ENCODE assay signal across 8 cellular contexts in genomic region chr16:69330286-69331109, GRCh38. TPM values are rescaled to one million over a fixed set of nuclear protein-coding genes. Genes with fewer than 3 reads are reported as not detected.
A peak's percentile ranks its signal among the peaks of the same experiment; 100 is the strongest.
DNase-seq lines count a peak whose midpoint lies in the region; ATAC-seq and TF ChIP-seq lines count a peak whose summit lies in the region.

Gene PDF, minus strand, starts transcription at chr16:69330588. Its CDS starts 18 bp downstream, at chr16:69330570.

- H3K4me1 Mint-ChIP-seq in activated CD4-positive, alpha-beta T cell treated with anti-CD3 and anti-CD28 coated beads, Interleukin-2, amount 10 ng/mL, durations not matched to agents 24 days and 14 days = peaks cover 32% of the 10 kb centered on the region

- H3K27ac ChIP-seq in BLaER1 treated with 17β-estradiol and CSF1 and Interleukin-3, amounts not matched to agents 10 nM and 100 nM = peak within 1 kb of the TSS; percentile 75 to 95 (median 92)
- H3K27ac ChIP-seq in colonic mucosa = peak within 1 kb of the TSS; percentile 95
- peak within 1 kb of the TSS; percentile 84 for H3K27ac ChIP-seq in layer of hippocampus (ENCODE audit: low read depth, low read length)

- peak within 1 kb of the TSS; percentile 92 to 100 (median 99) for H3K4me2 ChIP-seq in BLaER1 treated with 17β-estradiol and CSF1 and Interleukin-3, amounts not matched to agents 10 nM and 100 nM

- peaks cover 64% of the 10 kb centered on the region for H3K36me3 Mint-ChIP-seq in activated CD4-positive, alpha-beta T cell treated with anti-CD3 and anti-CD28 coated beads, Interleukin-2, amount 10 ng/mL, durations not matched to agents 24 days and 14 days (ENCODE audit: low read depth)

- H3K36me3 ChIP-seq in BLaER1 treated with 17β-estradiol and CSF1 and Interleukin-3, amounts not matched to agents 10 nM and 100 nM = peaks cover 59 to 80% (median 76%) of the 10 kb centered on the region in 11 experiments
- peaks cover 8% of the 10 kb centered on the region for H3K36me3 ChIP-seq in colonic mucosa

- DNase-seq in NCI-H524 treated with DMSO at 0.1 percent for 48 hours (lab: John Stamatoyannopoulos, UW) = peak; percentile 56
- peak; percentile 97 for DNase-seq in activated CD4-positive, alpha-beta T cell treated with anti-CD3 and anti-CD28 coated beads, Interleukin-2, amount 10 ng/mL, durations not matched to agents 24 days and 14 days
- DNase-seq in colonic mucosa = peak; percentile 97
- peak; percentile 61 to 84 (median 78) for DNase-seq in stimulated activated CD4-positive, alpha-beta T cell treated with anti-CD3 and anti-CD28 coated beads, Interleukin-1b, Interleukin-23, amount 100 ng/mL, for 24 hours (ENCODE audit: low read depth in 4 of 4, low spot score in 1 of 4)

- TF ChIP-seq CTCF in colonic mucosa (IDR thresholded peaks at IDR 0.05) = no peak

- H3K4me3 Mint-ChIP-seq in activated CD4-positive, alpha-beta T cell treated with anti-CD3 and anti-CD28 coated beads, Interleukin-2, amount 10 ng/mL, durations not matched to agents 24 days and 14 days = peak within 1 kb of the TSS; percentile 90

- no peaks in the 10 kb centered on the region for H3K9me3 Mint-ChIP-seq in activated CD4-positive, alpha-beta T cell treated with anti-CD3 and anti-CD28 coated beads, Interleukin-2, amount 10 ng/mL, durations not matched to agents 24 days and 14 days

- peak within 1 kb of the TSS; percentile 85 to 97 (median 90) for H3K9ac ChIP-seq in BLaER1 treated with 17β-estradiol and CSF1 and Interleukin-3, amounts not matched to agents 10 nM and 100 nM
- peak within 1 kb of the TSS; percentile 81 to 89 for H3K9ac ChIP-seq in colonic mucosa (ENCODE audit: low read depth in 2 of 2, low read length in 2 of 2)

- H3K27me3 ChIP-seq in BLaER1 treated with 17β-estradiol and CSF1 and Interleukin-3, amounts not matched to agents 10 nM and 100 nM = no peaks in the 10 kb centered on the region
- H3K27me3 ChIP-seq in colonic mucosa (no peaks in the 10 kb centered on the region), layer of hippocampus (ENCODE audit: control insufficient read depth, insufficient read depth, low read length) (no peaks in the 10 kb centered on the region)

- H3K9me3 ChIP-seq in BLaER1 treated with 17β-estradiol and CSF1 and Interleukin-3, amounts not matched to agents 10 nM and 100 nM (replicated peaks in 1 of 11) = no peaks in the 10 kb centered on the region
- H3K9me3 ChIP-seq in colonic mucosa = no peaks in the 10 kb centered on the region

- peaks cover 51 to 64% (median 60%) of the 10 kb centered on the region in 10 experiments for H3K4me1 ChIP-seq in BLaER1 treated with 17β-estradiol and CSF1 and Interleukin-3, amounts not matched to agents 10 nM and 100 nM
- H3K4me1 ChIP-seq in colonic mucosa = peaks cover 32% of the 10 kb centered on the region

- peak within 1 kb of the TSS; percentile 89 for H3K27ac Mint-ChIP-seq in activated CD4-positive, alpha-beta T cell treated with anti-CD3 and anti-CD28 coated beads, Interleukin-2, amount 10 ng/mL, durations not matched to agents 24 days and 14 days

- no peaks in the 10 kb centered on the region for H3K27me3 Mint-ChIP-seq in activated CD4-positive, alpha-beta T cell treated with anti-CD3 and anti-CD28 coated beads, Interleukin-2, amount 10 ng/mL, durations not matched to agents 24 days and 14 days

- ATAC-seq in GM19324 (IDR thresholded peaks at IDR 0.05; ENCODE audit: low FRiP score, unreplicated experiment) (peak; percentile 94), HG03460 (IDR thresholded peaks at IDR 0.05; ENCODE audit: unreplicated experiment) (peak; percentile 94)

- intact Hi-C loops in activated CD4-positive, alpha-beta T cell treated with anti-CD3 and anti-CD28 coated beads, Interleukin-2, amount 10 ng/mL, durations not matched to agents 24 days and 14 days (cut with micrococcal nuclease) = loop anchor here (1.0 to 10.0 kb wide), 5 partner anchors 9 to 1666 kb away; partner anchors contain the start of genes ACD, C16orf86, CHTF8 and COG8
- intact Hi-C loops in colonic mucosa (cut with DNase I) = no loop called here

- peaks cover 35 to 48% (median 46%) of the 10 kb centered on the region in 11 experiments; a peak in 21 of 22 replicates for H4K20me1 ChIP-seq in BLaER1 treated with 17β-estradiol and CSF1 and Interleukin-3, amounts not matched to agents 10 nM and 100 nM

- peak within 1 kb of the TSS; percentile 81 to 97 (median 95) for H3K4me3 ChIP-seq in BLaER1 treated with 17β-estradiol and CSF1 and Interleukin-3, amounts not matched to agents 10 nM and 100 nM
- H3K4me3 ChIP-seq in colonic mucosa = peak within 1 kb of the TSS; percentile 99

RNA-seq across cellular contexts. Expression of gene PDF, which starts in this region (rescaled TPM):
- 18.2 and 21.9 TPM in 2 replicates for total RNA-seq in activated CD4-positive, alpha-beta T cell treated with anti-CD3 and anti-CD28 coated beads, Interleukin-2, amount 10 ng/mL, durations not matched to agents 24 days and 14 days
- 10 to 100 TPM; 13.2 to 35.1 TPM for total RNA-seq in colonic mucosa

Comparison
In these comparisons a context has a peak if more than half of its experiments do, and no peak if none do; other contexts are left out.
1. Peak in every context shown above with its lines: DNase-seq, ATAC-seq, H3K4me3 ChIP-seq and H3K27ac ChIP-seq.